In the genomic region with DNA sequence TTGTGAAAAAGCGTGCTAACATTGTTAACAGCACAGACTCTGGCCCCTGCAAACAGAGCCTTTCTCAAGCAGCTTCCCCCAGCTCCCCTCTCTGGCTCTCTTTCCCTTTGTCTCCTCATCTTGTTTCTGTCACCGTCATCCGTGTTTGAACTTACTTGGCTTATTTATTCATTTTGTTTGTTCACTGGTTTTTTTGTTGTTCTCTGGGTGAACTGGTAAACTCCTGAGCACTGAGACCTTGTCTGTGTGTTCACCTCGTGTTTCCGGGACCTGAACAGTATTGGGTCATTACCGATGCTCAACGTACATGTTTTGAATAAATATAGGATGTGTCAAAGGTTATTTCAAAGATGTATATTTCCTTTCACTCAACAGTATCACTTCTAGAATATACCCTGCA, we compare ENCODE assay signal across 1 cellular context.
TF ChIP-seq lines count a peak whose summit lies in the region.

No MANE protein-coding gene starts in this region.

TF ChIP-seq in HepG2, 621 proteins besides CTCF, POLR2A, EP300 and RAD21 (continued from another document and continues in another):
- TF ChIP-seq, protein P1, sequence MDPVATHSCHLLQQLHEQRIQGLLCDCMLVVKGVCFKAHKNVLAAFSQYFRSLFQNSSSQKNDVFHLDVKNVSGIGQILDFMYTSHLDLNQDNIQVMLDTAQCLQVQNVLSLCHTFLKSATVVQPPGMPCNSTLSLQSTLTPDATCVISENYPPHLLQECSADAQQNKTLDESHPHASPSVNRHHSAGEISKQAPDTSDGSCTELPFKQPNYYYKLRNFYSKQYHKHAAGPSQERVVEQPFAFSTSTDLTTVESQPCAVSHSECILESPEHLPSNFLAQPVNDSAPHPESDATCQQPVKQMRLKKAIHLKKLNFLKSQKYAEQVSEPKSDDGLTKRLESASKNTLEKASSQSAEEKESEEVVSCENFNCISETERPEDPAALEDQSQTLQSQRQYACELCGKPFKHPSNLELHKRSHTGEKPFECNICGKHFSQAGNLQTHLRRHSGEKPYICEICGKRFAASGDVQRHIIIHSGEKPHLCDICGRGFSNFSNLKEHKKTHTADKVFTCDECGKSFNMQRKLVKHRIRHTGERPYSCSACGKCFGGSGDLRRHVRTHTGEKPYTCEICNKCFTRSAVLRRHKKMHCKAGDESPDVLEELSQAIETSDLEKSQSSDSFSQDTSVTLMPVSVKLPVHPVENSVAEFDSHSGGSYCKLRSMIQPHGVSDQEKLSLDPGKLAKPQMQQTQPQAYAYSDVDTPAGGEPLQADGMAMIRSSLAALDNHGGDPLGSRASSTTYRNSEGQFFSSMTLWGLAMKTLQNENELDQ (CRISPR knock-in tag; IDR thresholded peaks at IDR 0.05; ENCODE audit: borderline replicate concordance): no peak
- TF ChIP-seq, protein P2, sequence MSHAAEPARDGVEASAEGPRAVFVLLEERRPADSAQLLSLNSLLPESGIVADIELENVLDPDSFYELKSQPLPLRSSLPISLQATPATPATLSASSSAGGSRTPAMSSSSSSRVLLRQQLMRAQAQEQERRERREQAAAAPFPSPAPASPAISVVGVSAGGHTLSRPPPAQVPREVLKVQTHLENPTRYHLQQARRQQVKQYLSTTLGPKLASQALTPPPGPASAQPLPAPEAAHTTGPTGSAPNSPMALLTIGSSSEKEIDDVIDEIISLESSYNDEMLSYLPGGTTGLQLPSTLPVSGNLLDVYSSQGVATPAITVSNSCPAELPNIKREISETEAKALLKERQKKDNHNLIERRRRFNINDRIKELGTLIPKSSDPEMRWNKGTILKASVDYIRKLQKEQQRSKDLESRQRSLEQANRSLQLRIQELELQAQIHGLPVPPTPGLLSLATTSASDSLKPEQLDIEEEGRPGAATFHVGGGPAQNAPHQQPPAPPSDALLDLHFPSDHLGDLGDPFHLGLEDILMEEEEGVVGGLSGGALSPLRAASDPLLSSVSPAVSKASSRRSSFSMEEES (CRISPR knock-in tag; IDR thresholded peaks at IDR 0.05): 0 out of 2 replicates have a peak, but pooled peaks have one; percentile 48
- TF ChIP-seq CREB1 (IDR thresholded peaks at IDR 0.05) (peak; percentile 42), CREB1 (CRISPR knock-in tag; IDR thresholded peaks at IDR 0.05) (no peak), YY1 (IDR thresholded peaks at IDR 0.05; ENCODE audit: insufficient read depth, insufficient replicate concordance, low read depth, low read length) (no peak), ZNF672 (CRISPR knock-in tag; IDR thresholded peaks at IDR 0.05) (no peak), ZNF180 (CRISPR knock-in tag; IDR thresholded peaks at IDR 0.05; ENCODE audit: borderline replicate concordance, low read depth) (no peak), RARA (CRISPR knock-in tag; IDR thresholded peaks at IDR 0.05) (peak; percentile 85), NR2F6 (IDR thresholded peaks at IDR 0.05) (peak; percentile 68), NR2F6 (CRISPR knock-in tag; IDR thresholded peaks at IDR 0.05) (peak; percentile 73), PHF21A (CRISPR knock-in tag; IDR thresholded peaks at IDR 0.05) (no peak), ARNT (IDR thresholded peaks at IDR 0.05) (no peak), NR2F1 (CRISPR knock-in tag; IDR thresholded peaks at IDR 0.05) (0 out of 4 replicates have a peak, but pooled peaks of 1 of the 2 experiments have one; percentile 21), FOXM1 (CRISPR knock-in tag; IDR thresholded peaks at IDR 0.05) (no peak), MATR3 (CRISPR knock-in tag; IDR thresholded peaks at IDR 0.05) (no peak), FOXP1 (IDR thresholded peaks at IDR 0.05) (peak; percentile 98), FOXP1 (CRISPR knock-in tag; IDR thresholded peaks at IDR 0.05) (peak; percentile 99), SOX5 (CRISPR knock-in tag; IDR thresholded peaks at IDR 0.05; ENCODE audit: borderline replicate concordance) (peak; percentile 86; the same call in 1 of the 2 replicates), MIER2 (CRISPR knock-in tag; IDR thresholded peaks at IDR 0.05) (no peak), SOX13 (IDR thresholded peaks at IDR 0.05) (0 out of 2 replicates have a peak, but pooled peaks have one; percentile 38), SOX13 (CRISPR knock-in tag; conservative IDR thresholded peaks at IDR 0.05 in 1 of 2, IDR thresholded peaks at IDR 0.05 in 1 of 2) (peak in 1 of 2 experiments; percentile 70; a peak in 2 of 4 replicates), FOSL2 (CRISPR knock-in tag; IDR thresholded peaks at IDR 0.05) (peak; percentile 66), IRF2 (CRISPR knock-in tag; IDR thresholded peaks at IDR 0.05) (0 out of 2 replicates have a peak, but pooled peaks have one; percentile 22), FOXK2 (IDR thresholded peaks at IDR 0.05) (peak; percentile 50; the same call in 1 of the 2 replicates), MED1 (CRISPR knock-in tag; IDR thresholded peaks at IDR 0.05) (peak; percentile 85)
- TF ChIP-seq, protein P3, sequence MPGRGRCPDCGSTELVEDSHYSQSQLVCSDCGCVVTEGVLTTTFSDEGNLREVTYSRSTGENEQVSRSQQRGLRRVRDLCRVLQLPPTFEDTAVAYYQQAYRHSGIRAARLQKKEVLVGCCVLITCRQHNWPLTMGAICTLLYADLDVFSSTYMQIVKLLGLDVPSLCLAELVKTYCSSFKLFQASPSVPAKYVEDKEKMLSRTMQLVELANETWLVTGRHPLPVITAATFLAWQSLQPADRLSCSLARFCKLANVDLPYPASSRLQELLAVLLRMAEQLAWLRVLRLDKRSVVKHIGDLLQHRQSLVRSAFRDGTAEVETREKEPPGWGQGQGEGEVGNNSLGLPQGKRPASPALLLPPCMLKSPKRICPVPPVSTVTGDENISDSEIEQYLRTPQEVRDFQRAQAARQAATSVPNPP (CRISPR knock-in tag; IDR thresholded peaks at IDR 0.05): no peak
- TF ChIP-seq, protein P4, sequence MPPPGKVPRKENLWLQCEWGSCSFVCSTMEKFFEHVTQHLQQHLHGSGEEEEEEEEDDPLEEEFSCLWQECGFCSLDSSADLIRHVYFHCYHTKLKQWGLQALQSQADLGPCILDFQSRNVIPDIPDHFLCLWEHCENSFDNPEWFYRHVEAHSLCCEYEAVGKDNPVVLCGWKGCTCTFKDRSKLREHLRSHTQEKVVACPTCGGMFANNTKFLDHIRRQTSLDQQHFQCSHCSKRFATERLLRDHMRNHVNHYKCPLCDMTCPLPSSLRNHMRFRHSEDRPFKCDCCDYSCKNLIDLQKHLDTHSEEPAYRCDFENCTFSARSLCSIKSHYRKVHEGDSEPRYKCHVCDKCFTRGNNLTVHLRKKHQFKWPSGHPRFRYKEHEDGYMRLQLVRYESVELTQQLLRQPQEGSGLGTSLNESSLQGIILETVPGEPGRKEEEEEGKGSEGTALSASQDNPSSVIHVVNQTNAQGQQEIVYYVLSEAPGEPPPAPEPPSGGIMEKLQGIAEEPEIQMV (CRISPR knock-in tag; IDR thresholded peaks at IDR 0.05; ENCODE audit: low read depth): no peak
- TF ChIP-seq, protein P5, sequence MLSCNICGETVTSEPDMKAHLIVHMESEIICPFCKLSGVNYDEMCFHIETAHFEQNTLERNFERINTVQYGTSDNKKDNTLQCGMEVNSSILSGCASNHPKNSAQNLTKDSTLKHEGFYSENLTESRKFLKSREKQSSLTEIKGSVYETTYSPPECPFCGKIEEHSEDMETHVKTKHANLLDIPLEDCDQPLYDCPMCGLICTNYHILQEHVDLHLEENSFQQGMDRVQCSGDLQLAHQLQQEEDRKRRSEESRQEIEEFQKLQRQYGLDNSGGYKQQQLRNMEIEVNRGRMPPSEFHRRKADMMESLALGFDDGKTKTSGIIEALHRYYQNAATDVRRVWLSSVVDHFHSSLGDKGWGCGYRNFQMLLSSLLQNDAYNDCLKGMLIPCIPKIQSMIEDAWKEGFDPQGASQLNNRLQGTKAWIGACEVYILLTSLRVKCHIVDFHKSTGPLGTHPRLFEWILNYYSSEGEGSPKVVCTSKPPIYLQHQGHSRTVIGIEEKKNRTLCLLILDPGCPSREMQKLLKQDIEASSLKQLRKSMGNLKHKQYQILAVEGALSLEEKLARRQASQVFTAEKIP (CRISPR knock-in tag; IDR thresholded peaks at IDR 0.05; ENCODE audit: borderline replicate concordance): no peak
- TF ChIP-seq, protein P6, sequence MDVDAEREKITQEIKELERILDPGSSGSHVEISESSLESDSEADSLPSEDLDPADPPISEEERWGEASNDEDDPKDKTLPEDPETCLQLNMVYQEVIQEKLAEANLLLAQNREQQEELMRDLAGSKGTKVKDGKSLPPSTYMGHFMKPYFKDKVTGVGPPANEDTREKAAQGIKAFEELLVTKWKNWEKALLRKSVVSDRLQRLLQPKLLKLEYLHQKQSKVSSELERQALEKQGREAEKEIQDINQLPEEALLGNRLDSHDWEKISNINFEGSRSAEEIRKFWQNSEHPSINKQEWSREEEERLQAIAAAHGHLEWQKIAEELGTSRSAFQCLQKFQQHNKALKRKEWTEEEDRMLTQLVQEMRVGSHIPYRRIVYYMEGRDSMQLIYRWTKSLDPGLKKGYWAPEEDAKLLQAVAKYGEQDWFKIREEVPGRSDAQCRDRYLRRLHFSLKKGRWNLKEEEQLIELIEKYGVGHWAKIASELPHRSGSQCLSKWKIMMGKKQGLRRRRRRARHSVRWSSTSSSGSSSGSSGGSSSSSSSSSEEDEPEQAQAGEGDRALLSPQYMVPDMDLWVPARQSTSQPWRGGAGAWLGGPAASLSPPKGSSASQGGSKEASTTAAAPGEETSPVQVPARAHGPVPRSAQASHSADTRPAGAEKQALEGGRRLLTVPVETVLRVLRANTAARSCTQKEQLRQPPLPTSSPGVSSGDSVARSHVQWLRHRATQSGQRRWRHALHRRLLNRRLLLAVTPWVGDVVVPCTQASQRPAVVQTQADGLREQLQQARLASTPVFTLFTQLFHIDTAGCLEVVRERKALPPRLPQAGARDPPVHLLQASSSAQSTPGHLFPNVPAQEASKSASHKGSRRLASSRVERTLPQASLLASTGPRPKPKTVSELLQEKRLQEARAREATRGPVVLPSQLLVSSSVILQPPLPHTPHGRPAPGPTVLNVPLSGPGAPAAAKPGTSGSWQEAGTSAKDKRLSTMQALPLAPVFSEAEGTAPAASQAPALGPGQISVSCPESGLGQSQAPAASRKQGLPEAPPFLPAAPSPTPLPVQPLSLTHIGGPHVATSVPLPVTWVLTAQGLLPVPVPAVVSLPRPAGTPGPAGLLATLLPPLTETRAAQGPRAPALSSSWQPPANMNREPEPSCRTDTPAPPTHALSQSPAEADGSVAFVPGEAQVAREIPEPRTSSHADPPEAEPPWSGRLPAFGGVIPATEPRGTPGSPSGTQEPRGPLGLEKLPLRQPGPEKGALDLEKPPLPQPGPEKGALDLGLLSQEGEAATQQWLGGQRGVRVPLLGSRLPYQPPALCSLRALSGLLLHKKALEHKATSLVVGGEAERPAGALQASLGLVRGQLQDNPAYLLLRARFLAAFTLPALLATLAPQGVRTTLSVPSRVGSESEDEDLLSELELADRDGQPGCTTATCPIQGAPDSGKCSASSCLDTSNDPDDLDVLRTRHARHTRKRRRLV (CRISPR knock-in tag; IDR thresholded peaks at IDR 0.05): no peak
- TF ChIP-seq, protein P7, sequence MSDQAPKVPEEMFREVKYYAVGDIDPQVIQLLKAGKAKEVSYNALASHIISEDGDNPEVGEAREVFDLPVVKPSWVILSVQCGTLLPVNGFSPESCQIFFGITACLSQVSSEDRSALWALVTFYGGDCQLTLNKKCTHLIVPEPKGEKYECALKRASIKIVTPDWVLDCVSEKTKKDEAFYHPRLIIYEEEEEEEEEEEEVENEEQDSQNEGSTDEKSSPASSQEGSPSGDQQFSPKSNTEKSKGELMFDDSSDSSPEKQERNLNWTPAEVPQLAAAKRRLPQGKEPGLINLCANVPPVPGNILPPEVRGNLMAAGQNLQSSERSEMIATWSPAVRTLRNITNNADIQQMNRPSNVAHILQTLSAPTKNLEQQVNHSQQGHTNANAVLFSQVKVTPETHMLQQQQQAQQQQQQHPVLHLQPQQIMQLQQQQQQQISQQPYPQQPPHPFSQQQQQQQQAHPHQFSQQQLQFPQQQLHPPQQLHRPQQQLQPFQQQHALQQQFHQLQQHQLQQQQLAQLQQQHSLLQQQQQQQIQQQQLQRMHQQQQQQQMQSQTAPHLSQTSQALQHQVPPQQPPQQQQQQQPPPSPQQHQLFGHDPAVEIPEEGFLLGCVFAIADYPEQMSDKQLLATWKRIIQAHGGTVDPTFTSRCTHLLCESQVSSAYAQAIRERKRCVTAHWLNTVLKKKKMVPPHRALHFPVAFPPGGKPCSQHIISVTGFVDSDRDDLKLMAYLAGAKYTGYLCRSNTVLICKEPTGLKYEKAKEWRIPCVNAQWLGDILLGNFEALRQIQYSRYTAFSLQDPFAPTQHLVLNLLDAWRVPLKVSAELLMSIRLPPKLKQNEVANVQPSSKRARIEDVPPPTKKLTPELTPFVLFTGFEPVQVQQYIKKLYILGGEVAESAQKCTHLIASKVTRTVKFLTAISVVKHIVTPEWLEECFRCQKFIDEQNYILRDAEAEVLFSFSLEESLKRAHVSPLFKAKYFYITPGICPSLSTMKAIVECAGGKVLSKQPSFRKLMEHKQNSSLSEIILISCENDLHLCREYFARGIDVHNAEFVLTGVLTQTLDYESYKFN (CRISPR knock-in tag; conservative IDR thresholded peaks at IDR 0.05): peak; percentile 68
- TF ChIP-seq, protein P8, sequence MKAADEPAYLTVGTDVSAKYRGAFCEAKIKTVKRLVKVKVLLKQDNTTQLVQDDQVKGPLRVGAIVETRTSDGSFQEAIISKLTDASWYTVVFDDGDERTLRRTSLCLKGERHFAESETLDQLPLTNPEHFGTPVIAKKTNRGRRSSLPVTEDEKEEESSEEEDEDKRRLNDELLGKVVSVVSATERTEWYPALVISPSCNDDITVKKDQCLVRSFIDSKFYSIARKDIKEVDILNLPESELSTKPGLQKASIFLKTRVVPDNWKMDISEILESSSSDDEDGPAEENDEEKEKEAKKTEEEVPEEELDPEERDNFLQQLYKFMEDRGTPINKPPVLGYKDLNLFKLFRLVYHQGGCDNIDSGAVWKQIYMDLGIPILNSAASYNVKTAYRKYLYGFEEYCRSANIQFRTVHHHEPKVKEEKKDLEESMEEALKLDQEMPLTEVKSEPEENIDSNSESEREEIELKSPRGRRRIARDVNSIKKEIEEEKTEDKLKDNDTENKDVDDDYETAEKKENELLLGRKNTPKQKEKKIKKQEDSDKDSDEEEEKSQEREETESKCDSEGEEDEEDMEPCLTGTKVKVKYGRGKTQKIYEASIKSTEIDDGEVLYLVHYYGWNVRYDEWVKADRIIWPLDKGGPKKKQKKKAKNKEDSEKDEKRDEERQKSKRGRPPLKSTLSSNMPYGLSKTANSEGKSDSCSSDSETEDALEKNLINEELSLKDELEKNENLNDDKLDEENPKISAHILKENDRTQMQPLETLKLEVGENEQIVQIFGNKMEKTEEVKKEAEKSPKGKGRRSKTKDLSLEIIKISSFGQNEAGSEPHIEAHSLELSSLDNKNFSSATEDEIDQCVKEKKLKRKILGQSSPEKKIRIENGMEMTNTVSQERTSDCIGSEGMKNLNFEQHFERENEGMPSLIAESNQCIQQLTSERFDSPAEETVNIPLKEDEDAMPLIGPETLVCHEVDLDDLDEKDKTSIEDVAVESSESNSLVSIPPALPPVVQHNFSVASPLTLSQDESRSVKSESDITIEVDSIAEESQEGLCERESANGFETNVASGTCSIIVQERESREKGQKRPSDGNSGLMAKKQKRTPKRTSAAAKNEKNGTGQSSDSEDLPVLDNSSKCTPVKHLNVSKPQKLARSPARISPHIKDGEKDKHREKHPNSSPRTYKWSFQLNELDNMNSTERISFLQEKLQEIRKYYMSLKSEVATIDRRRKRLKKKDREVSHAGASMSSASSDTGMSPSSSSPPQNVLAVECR (CRISPR knock-in tag; IDR thresholded peaks at IDR 0.05; ENCODE audit: borderline replicate concordance): no peak; the same call in 1 of the 2 replicates
